Comparison of ENCODE assay signal across 15 cellular contexts in genomic region chr14:54532111-54533012, GRCh38. TPM values are rescaled to one million over a fixed set of nuclear protein-coding genes. Genes with fewer than 3 reads are reported as not detected.
A peak's percentile ranks its signal among the peaks of the same experiment; 100 is the strongest.
DNase-seq lines count a peak whose midpoint lies in the region; ATAC-seq, FAIRE-seq and TF ChIP-seq lines count a peak whose summit lies in the region.
"Had no signal": no experiment of that assay in that cellular context is flagged by ENCODE, and none has a peak within 500 bp of the region (broad histone marks: within the 10 kb centered on the region; RNA-seq: fewer than 3 reads in every experiment).

No MANE protein-coding gene starts in this region.

- peaks cover 0 to 26% (median 4%) of the 10 kb centered on the region in 4 donors for H3K4me1 ChIP-seq in transverse colon
- H3K4me1 ChIP-seq: foreskin keratinocyte had no signal

- H3K4me3 Mint-ChIP-seq in glutamatergic neuron (ENCODE audit: unreplicated experiment): no peak overlapping the region

- in situ Hi-C loops in transverse colon (cut with MboI; ENCODE audit: low pct_ligation_motif_present in 1 of 4, low pct_unique_long_range_greater_than_20kb in 1 of 4, low sequenced_read_pairs in 3 of 4): no loop called here

- no peaks in the 10 kb centered on the region for H3K9me3 Mint-ChIP-seq in glutamatergic neuron (ENCODE audit: unreplicated experiment)

- DNase-seq in glutamatergic neuron: no peak
- no peak for DNase-seq in middle frontal gyrus (ENCODE audit: extremely low spot score, low spot score)
- no peak for DNase-seq in cerebellar nuclear complex (lab: John Stamatoyannopoulos, UW)
- DNase-seq in transverse colon: no peak
- no peak for DNase-seq in H54 (ENCODE audit: insufficient read length, low spot score)
- DNase-seq: brain microvascular endothelial cell; Caco-2; foreskin keratinocyte; NCI-H1930; SIG-M5; stimulated activated CD4-positive, alpha-beta T cell treated with anti-CD3 and anti-CD28 coated beads, Interleukin-1b, Interleukin-23, amount 100 ng/mL, for 48 hours had no signal

- no peaks in the 10 kb centered on the region for H3K4me1 Mint-ChIP-seq in glutamatergic neuron (ENCODE audit: low read depth, unreplicated experiment)

- TF ChIP-seq POLR2A in transverse colon (IDR thresholded peaks at IDR 0.05): no peak
- no peak for TF ChIP-seq POLR2A in H54 (IDR thresholded peaks at IDR 0.05; ENCODE audit: low read depth, low read length)

- H3K27me3 Mint-ChIP-seq in glutamatergic neuron (ENCODE audit: unreplicated experiment): no peaks in the 10 kb centered on the region

- no peak for FAIRE-seq in H54 (lab: Jason Lieb, UNC)

- 85 to 92% methylated on average over 3 of the region's 3 CpGs for WGBS in transverse colon (ENCODE audit: low coverage in 1 of 2), 2 donors

- TF ChIP-seq CTCF in glutamatergic neuron (IDR thresholded peaks at IDR 0.05; ENCODE audit: partially characterized antibody, unreplicated experiment) (no peak), transverse colon (IDR thresholded peaks at IDR 0.05) (no peak)

- intact Hi-C loops in transverse colon (cut with DNase I; ENCODE audit: low total_unique reads): no loop called here

- H3K27me3 ChIP-seq in transverse colon: no peaks in the 10 kb centered on the region
- H3K27me3 ChIP-seq: brain microvascular endothelial cell, foreskin keratinocyte had no signal

- no peak overlapping the region for H3K27ac ChIP-seq in transverse colon
- H3K27ac ChIP-seq: brain microvascular endothelial cell, foreskin keratinocyte had no signal

- no peaks in the 10 kb centered on the region for H3K9me3 ChIP-seq in transverse colon
- H3K9me3 ChIP-seq: Caco-2, HAP-1 had no signal

- peak overlapping the region; percentile 12 for H3K27ac Mint-ChIP-seq in glutamatergic neuron (ENCODE audit: unreplicated experiment)

- peak; percentile 94 for ATAC-seq in GM18858 (IDR thresholded peaks at IDR 0.05; ENCODE audit: unreplicated experiment)
- ATAC-seq in GM21576 (IDR thresholded peaks at IDR 0.05; ENCODE audit: unreplicated experiment): peak; percentile 96
- ATAC-seq in HG03196 (IDR thresholded peaks at IDR 0.05; ENCODE audit: unreplicated experiment): peak; percentile 89
- ATAC-seq: foreskin keratinocyte had no signal

- TF ChIP-seq EP300 in transverse colon (IDR thresholded peaks at IDR 0.05; ENCODE audit: low read depth): no peak

- no peaks in the 10 kb centered on the region for H3K36me3 ChIP-seq in transverse colon
- H3K36me3 ChIP-seq: brain microvascular endothelial cell, HAP-1 had no signal

- H3K4me3 ChIP-seq in transverse colon: no peak overlapping the region
- H3K4me3 ChIP-seq: HAP-1 had no signal

- no peaks in the 10 kb centered on the region for H3K36me3 Mint-ChIP-seq in glutamatergic neuron (ENCODE audit: unreplicated experiment)

RNA-seq across cellular contexts. Expression of gene CGRRF1, which starts 22.7 kb away (rescaled TPM):
- total RNA-seq in glutamatergic neuron (ENCODE audit: unreplicated experiment) (18.7 TPM), transverse colon (10 to 100 TPM in 3 of 4 donors, 1 to 10 TPM in 1; 2.6 to 46.8 (median 18.0) TPM)

RNA-seq across cellular contexts. Expression of gene SAMD4A, which starts 34.6 kb away (rescaled TPM):
- 0.56 TPM for total RNA-seq in glutamatergic neuron (ENCODE audit: unreplicated experiment)
- total RNA-seq in transverse colon: 10 to 100 TPM; 15.3 to 40.2 (median 22.3) TPM

RNA-seq across cellular contexts. Expression of gene GMFB, which starts 43.6 kb away (rescaled TPM):
- total RNA-seq in glutamatergic neuron (ENCODE audit: unreplicated experiment) (67.1 TPM), transverse colon (10 to 100 TPM; 19.8 to 94.5 (median 67.4) TPM)

Comparison
In these comparisons a context has a peak if more than half of its experiments do, and no peak if none do; other contexts are left out.
1. RNA of gene SAMD4A, which starts 34.6 kb away (total RNA-seq): 15.3 to 40.2 TPM in transverse colon; 0.56 TPM in glutamatergic neuron (single experiment); every median in the first group is over 10 times any median in the second.
2. Peak in every context shown above with its lines, with median percentiles within 50 percentile points of each other: ATAC-seq.